In genomic region chr18:29074147-29074546, GRCh38 we compare ENCODE assay signal across 11 cellular contexts.
"Had no signal": no experiment of that assay in that cellular context is flagged by ENCODE, and none has a peak within 500 bp of the region (broad histone marks: within the 10 kb centered on the region; RNA-seq: fewer than 3 reads in every experiment).

No MANE protein-coding gene starts in this region.

- H3K9ac ChIP-seq: GM23248 had no signal

- H3K9me3 Mint-ChIP-seq: GM23338, H9, HFFc6 had no signal

- DNase-seq: GM23248, GOT3, H7, H9, HCEC 1CT, HFFc6 had no signal

- H3K4me2 ChIP-seq: GM23338 had no signal

- H2AFZ ChIP-seq: GM23248, GM23338 had no signal

- H3K27ac Mint-ChIP-seq: GM23338, H9, HFFc6 had no signal

- H3K4me3 ChIP-seq: GM23248, GM23338, HAP-1 had no signal

- H3K4me1 ChIP-seq: HAP-1 had no signal

- H3K4me3 Mint-ChIP-seq: GM23338, H9, HFFc6 had no signal

- ATAC-seq: GM23338, HCT116 had no signal

- H3K9me3 ChIP-seq: HAP-1 had no signal

- H3K36me3 ChIP-seq: HAP-1 had no signal

- H3K27ac ChIP-seq: GM23248 had no signal

- FAIRE-seq: H1, H54 had no signal
